ENCODE assay signal across 22 cellular contexts in genomic region chr10:86085136-86085535, GRCh38.
"Had no signal": no experiment of that assay in that cellular context is flagged by ENCODE, and none has a peak within 500 bp of the region (broad histone marks: within the 10 kb centered on the region; RNA-seq: fewer than 3 reads in every experiment).

No MANE protein-coding gene starts in this region.

- H3K4me1 Mint-ChIP-seq: activated naive CD4-positive, alpha-beta T cell treated with anti-CD3 and anti-CD28 coated beads, Interleukin-2, amount 50 U/mL, for 24 hours; stimulated activated naive CD8-positive, alpha-beta T cell treated with anti-CD3 and anti-CD28 coated beads, Interleukin-15, amount 100 ng/mL, for 72 hours; WTC11 had no signal

- ATAC-seq: body of pancreas; naive thymus-derived CD4-positive, alpha-beta T cell; stimulated activated naive CD8-positive, alpha-beta T cell treated with anti-CD3 and anti-CD28 coated beads, Interleukin-15, amount 100 ng/mL, for 72 hours; WTC11 had no signal

- H3K4me3 ChIP-seq: body of pancreas, cardiac muscle cell, esophagus muscularis mucosa, lung, suprapubic skin, tibial nerve, uterus had no signal

- H3K27ac ChIP-seq: body of pancreas, cardiac muscle cell, esophagus muscularis mucosa, suprapubic skin, tibial nerve, uterus had no signal

- H3K36me3 Mint-ChIP-seq: activated naive CD4-positive, alpha-beta T cell treated with anti-CD3 and anti-CD28 coated beads, Interleukin-2, amount 50 U/mL, for 24 hours; naive thymus-derived CD4-positive, alpha-beta T cell; WTC11 had no signal

- H3K9me3 Mint-ChIP-seq: activated naive CD4-positive, alpha-beta T cell treated with anti-CD3 and anti-CD28 coated beads, Interleukin-2, amount 50 U/mL, for 24 hours; neural crest cell; stimulated activated naive CD8-positive, alpha-beta T cell treated with anti-CD3 and anti-CD28 coated beads, Interleukin-15, amount 100 ng/mL, for 72 hours; T-helper 1 cell treated with Interleukin-12 subunit alpha and Interleukin-12 subunit beta and Interleukin-4 antibody, amounts not matched to agents 30 μg/mL and 1 μg/mL, for 36 hours had no signal

- H3K4me1 ChIP-seq: body of pancreas, esophagus muscularis mucosa, suprapubic skin, tibial nerve, uterus had no signal

- DNase-seq: activated gamma-delta T cell treated with Interleukin-2 at 50 U/mL for 16 hours; anterior cingulate cortex; body of pancreas; dermis blood vessel endothelial cell; effector memory CD4-positive, alpha-beta T cell; naive thymus-derived CD4-positive, alpha-beta T cell; retina; stimulated activated CD4-positive, alpha-beta T cell treated with anti-CD3 and anti-CD28 coated beads, Interleukin-12 subunit alpha, Interleukin-12 subunit beta, amount 100 ng/mL, for 4 hours; stimulated activated CD4-positive, alpha-beta T cell treated with anti-CD3 and anti-CD28 coated beads, Interleukin-1b, Interleukin-23, amount 100 ng/mL, for 48 hours; stimulated activated naive CD8-positive, alpha-beta T cell treated with anti-CD3 and anti-CD28 coated beads, Interleukin-15, amount 100 ng/mL, for 72 hours; T1000; uterus had no signal

- H3K4me3 Mint-ChIP-seq: activated naive CD4-positive, alpha-beta T cell treated with anti-CD3 and anti-CD28 coated beads, Interleukin-2, amount 50 U/mL, for 24 hours; naive thymus-derived CD4-positive, alpha-beta T cell; neural crest cell; stimulated activated naive CD8-positive, alpha-beta T cell treated with anti-CD3 and anti-CD28 coated beads, Interleukin-15, amount 100 ng/mL, for 72 hours; T-helper 1 cell treated with Interleukin-12 subunit alpha and Interleukin-12 subunit beta and Interleukin-4 antibody, amounts not matched to agents 30 μg/mL and 1 μg/mL, for 36 hours; WTC11 had no signal

- H3K27ac Mint-ChIP-seq: activated naive CD4-positive, alpha-beta T cell treated with anti-CD3 and anti-CD28 coated beads, Interleukin-2, amount 50 U/mL, for 24 hours; naive thymus-derived CD4-positive, alpha-beta T cell; progenitor cell of endocrine pancreas; stimulated activated naive CD8-positive, alpha-beta T cell treated with anti-CD3 and anti-CD28 coated beads, Interleukin-15, amount 100 ng/mL, for 72 hours; T-helper 1 cell treated with Interleukin-12 subunit alpha and Interleukin-12 subunit beta and Interleukin-4 antibody, amounts not matched to agents 30 μg/mL and 1 μg/mL, for 36 hours; WTC11 had no signal

- H3K9me3 ChIP-seq: body of pancreas, esophagus muscularis mucosa, suprapubic skin, tibial nerve, uterus had no signal

- H3K36me3 ChIP-seq: cardiac muscle cell, esophagus muscularis mucosa, suprapubic skin, tibial nerve, uterus had no signal

- H3K27me3 ChIP-seq: body of pancreas, cardiac muscle cell, suprapubic skin, tibial nerve, uterus had no signal
